11 cellular contexts compared by ENCODE assay signal in genomic region chr13:79491715-79492114, GRCh38. TPM values are rescaled to one million over a fixed set of nuclear protein-coding genes. Genes with fewer than 3 reads are reported as not detected.
DNase-seq lines count a peak whose midpoint lies in the region; ATAC-seq and TF ChIP-seq lines count a peak whose summit lies in the region.
"Had no signal": no experiment of that assay in that cellular context is flagged by ENCODE, and none has a peak within 500 bp of the region (broad histone marks: within the 10 kb centered on the region; RNA-seq: fewer than 3 reads in every experiment).

No MANE protein-coding gene starts in this region.

- peak overlapping the region; percentile 37 for H3K27ac Mint-ChIP-seq in activated CD8-positive, alpha-beta memory T cell treated with anti-CD3 and anti-CD28 coated beads, Interleukin-2, amount 10 ng/mL, durations not matched to agents 7 days and 5 days

- H3K9ac ChIP-seq in skeletal muscle satellite cell (ENCODE audit: low read depth, low read length), result peak overlapping the region; percentile 66

- no peak overlapping the region for H3K27ac ChIP-seq in SJCRH30

- H3K36me3 Mint-ChIP-seq in activated CD8-positive, alpha-beta memory T cell treated with anti-CD3 and anti-CD28 coated beads, Interleukin-2, amount 10 ng/mL, durations not matched to agents 7 days and 5 days, result peaks cover 38% of the 10 kb centered on the region

- peaks cover 21% of the 10 kb centered on the region for H3K4me1 ChIP-seq in skeletal muscle satellite cell (ENCODE audit: control insufficient read depth, insufficient read depth, low read length)
- no peaks in the 10 kb centered on the region; the same call in 1 of the 2 replicates for H3K4me1 ChIP-seq in SJCRH30

- CTCF ChIA-PET in activated CD8-positive, alpha-beta memory T cell treated with anti-CD3 and anti-CD28 coated beads, Interleukin-2, amount 10 ng/mL, durations not matched to agents 7 days and 5 days (lab: Charles Lee), result interaction anchor here (1.1 to 3.7 kb wide), 3 partner anchors 8 to 11 kb away, joined by 3 to 13 read pairs (median 4); partner anchors contain the start of gene NDFIP2

- H3K4me2 ChIP-seq in skeletal muscle satellite cell (ENCODE audit: low read length), result peak overlapping the region; percentile 66

- no peak for DNase-seq in activated CD8-positive, alpha-beta memory T cell treated with anti-CD3 and anti-CD28 coated beads, Interleukin-2, amount 10 ng/mL, durations not matched to agents 7 days and 5 days
- no peak for DNase-seq in activated CD8-positive, alpha-beta memory T cell treated with anti-CD3 and anti-CD28 coated beads, Interleukin-2, amount 50 U/mL, for 48 hours
- DNase-seq in fibroblast of peridontal ligament (ENCODE audit: extremely low read depth), result peak; percentile 88
- DNase-seq in NCI-H1417 treated with DMSO at 0.1 percent for 48 hours (lab: John Stamatoyannopoulos, UW), result no peak
- DNase-seq in SJCRH30, result no peak
- no peak for DNase-seq in NCI-H2227 (lab: John Stamatoyannopoulos, UW; ENCODE audit: unreplicated experiment)
- DNase-seq: AML-193; Kasumi-1; NK-92 treated with Interleukin-12 subunit alpha and Interleukin-12 subunit beta, amount 100 ng/mL, for 24 hours had no signal

- no peaks in the 10 kb centered on the region for H3K9me3 Mint-ChIP-seq in activated CD8-positive, alpha-beta memory T cell treated with anti-CD3 and anti-CD28 coated beads, Interleukin-2, amount 10 ng/mL, durations not matched to agents 7 days and 5 days (ENCODE audit: low read depth)

- H3K4me1 Mint-ChIP-seq in activated CD8-positive, alpha-beta memory T cell treated with anti-CD3 and anti-CD28 coated beads, Interleukin-2, amount 10 ng/mL, durations not matched to agents 7 days and 5 days, result peaks cover 82% of the 10 kb centered on the region

- no peak for ATAC-seq in activated CD8-positive, alpha-beta memory T cell treated with anti-CD3 and anti-CD28 coated beads, Interleukin-2, amount 10 ng/mL, durations not matched to agents 7 days and 5 days
- ATAC-seq in SK-N-SH treated with all-trans-retinoic acid at 6 μM for 48 hours, result peak; percentile 67

- no peaks in the 10 kb centered on the region for H3K9me3 ChIP-seq in skeletal muscle satellite cell (replicated peaks; ENCODE audit: low read length)
- H3K9me3 ChIP-seq in SJCRH30 (replicated peaks), result no peaks in the 10 kb centered on the region

- no peak overlapping the region for H3K4me3 Mint-ChIP-seq in activated CD8-positive, alpha-beta memory T cell treated with anti-CD3 and anti-CD28 coated beads, Interleukin-2, amount 10 ng/mL, durations not matched to agents 7 days and 5 days

- H3K27me3 ChIP-seq in skeletal muscle satellite cell (ENCODE audit: control insufficient read depth, insufficient read depth, low read length) (no peaks in the 10 kb centered on the region), SJCRH30 (no peaks in the 10 kb centered on the region)

- H3K4me3 ChIP-seq in skeletal muscle satellite cell (ENCODE audit: low read length) (peak overlapping the region; percentile 28), SJCRH30 (no peak overlapping the region)

- no peaks in the 10 kb centered on the region for H3K36me3 ChIP-seq in skeletal muscle satellite cell (ENCODE audit: insufficient read depth, low read length)
- H3K36me3 ChIP-seq in SJCRH30, result peaks cover 2% of the 10 kb centered on the region

- H3K27me3 Mint-ChIP-seq in activated CD8-positive, alpha-beta memory T cell treated with anti-CD3 and anti-CD28 coated beads, Interleukin-2, amount 10 ng/mL, durations not matched to agents 7 days and 5 days, result no peaks in the 10 kb centered on the region

TF ChIP-seq in SK-N-SH treated with all-trans-retinoic acid at 6 μM for 48 hours, 23 proteins besides CTCF, POLR2A, EP300 and RAD21:
- TF ChIP-seq ISL1 (CRISPR knock-in tag; IDR thresholded peaks at IDR 0.05) (peak; percentile 70), SNAI2 (CRISPR knock-in tag; IDR thresholded peaks at IDR 0.05) (no peak), PPARA (CRISPR knock-in tag; IDR thresholded peaks at IDR 0.05; ENCODE audit: borderline replicate concordance) (no peak), ZNF565 (CRISPR knock-in tag; conservative IDR thresholded peaks at IDR 0.05; ENCODE audit: low read depth) (no peak)

RNA-seq across cellular contexts. Expression of gene NDFIP2, which starts 10.8 kb away (rescaled TPM):
- 100 to 1,000 TPM in 1 of 2 experiments, 10 to 100 TPM in 1; 50.8 to 124 TPM for total RNA-seq in activated CD8-positive, alpha-beta memory T cell treated with anti-CD3 and anti-CD28 coated beads, Interleukin-2, amount 10 ng/mL, durations not matched to agents 7 days and 5 days
- 30.7 and 31.5 TPM in 2 replicates for total RNA-seq in skeletal muscle satellite cell (2012; rRNA removed)
- 51.3 and 55.7 TPM in 2 replicates for total RNA-seq in SJCRH30 (2014; rRNA removed; shearing (Covaris generic))
